21 cellular contexts compared by ENCODE assay signal in the genomic region with DNA sequence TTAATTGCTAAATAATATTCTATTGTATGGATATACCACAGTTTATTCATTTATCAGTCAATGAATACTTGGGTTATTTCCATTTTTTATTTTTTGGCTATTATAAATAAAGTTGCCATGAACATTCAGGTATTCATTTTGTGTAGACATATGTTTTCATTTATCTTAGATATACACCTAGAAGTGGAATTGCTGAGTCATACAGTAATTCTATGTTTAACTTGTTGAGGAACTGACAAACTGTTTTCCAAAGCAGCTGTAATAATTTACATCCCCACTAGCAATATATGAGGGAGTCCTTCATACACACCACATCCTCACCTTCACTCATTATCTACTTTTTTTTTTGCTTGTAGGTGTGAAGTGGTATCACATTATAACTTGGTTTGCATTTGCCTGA.
"Had no signal": no experiment of that assay in that cellular context is flagged by ENCODE, and none has a peak within 500 bp of the region (broad histone marks: within the 10 kb centered on the region; RNA-seq: fewer than 3 reads in every experiment).

No MANE protein-coding gene starts in this region.

- H3K36me3 ChIP-seq: SJSA1 had no signal

- H3K27me3 ChIP-seq: SJSA1 had no signal

- FAIRE-seq: RCC 7860 had no signal

- H3K4me3 ChIP-seq: SJSA1, SK-N-MC had no signal

- H3K4me1 ChIP-seq: SJSA1 had no signal

- H3K27ac ChIP-seq: SJSA1, SK-N-MC had no signal

- H3K9me3 ChIP-seq: SJSA1 had no signal

- DNase-seq: Kasumi-1, KG1, MM.1S, NCI-H1092 treated with DMSO at 0.1 percent for 48 hours, NCI-H1436, NCI-H187, NCI-H2029, NCI-H2081 treated with DMSO at 0.1 percent for 48 hours, NCI-H2171 treated with DMSO at 0.1 percent for 48 hours, NCI-H345, NCI-H446 treated with DMSO at 0.1 percent for 48 hours, NCI-H510A treated with DMSO at 0.1 percent for 48 hours, NCI-H69, NCI-H774, Right ventricle myocardium superior, RPMI8226, SIG-M5, T-helper 1 cell had no signal
